In the genomic region with DNA sequence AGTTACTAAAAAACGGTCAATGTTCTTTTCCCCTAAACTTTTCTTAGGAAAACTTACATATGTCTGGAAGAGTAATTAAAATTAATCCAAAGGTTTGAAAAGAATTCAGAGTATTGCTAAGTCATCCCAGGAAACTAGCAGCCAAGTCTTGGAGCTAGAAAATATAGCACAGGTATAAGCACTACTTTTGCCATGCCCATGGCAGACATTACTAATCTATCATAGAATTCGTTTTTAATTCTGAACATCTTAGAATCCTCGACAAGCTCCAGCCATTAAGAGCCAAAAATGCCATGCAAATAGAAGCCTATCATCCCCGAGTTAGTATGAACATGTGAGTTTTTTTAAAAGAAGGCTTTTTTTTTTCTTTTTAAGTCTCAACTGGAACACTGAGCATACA, we compare ENCODE assay signal across 32 cellular contexts.
A peak's percentile ranks its signal among the peaks of the same experiment; 100 is the strongest.
DNase-seq lines count a peak whose midpoint lies in the region; ATAC-seq, FAIRE-seq and TF ChIP-seq lines count a peak whose summit lies in the region.
"Had no signal": no experiment of that assay in that cellular context is flagged by ENCODE, and none has a peak within 500 bp of the region (broad histone marks: within the 10 kb centered on the region; RNA-seq: fewer than 3 reads in every experiment).

No MANE protein-coding gene starts in this region.

- in situ Hi-C loops in K562 (cut with MboI): no loop called here

- TF ChIP-seq CTCF in K562 (IDR thresholded peaks at IDR 0.05 in 2 of 3, conservative IDR thresholded peaks at IDR 0.05 in 1 of 3; ENCODE audit: insufficient read depth in 2 of 3, low read depth in 1 of 3, low read length in 3 of 3): no peak
- no peak for TF ChIP-seq CTCF in nephron (IDR thresholded peaks at IDR 0.05; ENCODE audit: unreplicated experiment in 3 of 3)
- TF ChIP-seq CTCF in smooth muscle cell (IDR thresholded peaks at IDR 0.05; ENCODE audit: borderline replicate concordance, insufficient read depth, poor library complexity, severe bottlenecking): no peak
- no peak for TF ChIP-seq CTCF in GM23338 (conservative IDR thresholded peaks at IDR 0.05; ENCODE audit: low read depth in 2 of 2)

- H3K36me3 ChIP-seq in K562 (ENCODE audit: control insufficient read depth, insufficient read depth, low read length) (no peaks in the 10 kb centered on the region), smooth muscle cell (ENCODE audit: low read depth) (no peaks in the 10 kb centered on the region), GM23338 (ENCODE audit: insufficient read depth) (no peaks in the 10 kb centered on the region)
- H3K36me3 ChIP-seq: BE2C, BLaER1 had no signal

- peak overlapping the region; percentile 16 to 42 (median 26) for H3K27ac Mint-ChIP-seq in nephron
- H3K27ac Mint-ChIP-seq in GM23338: no peak overlapping the region
- H3K27ac Mint-ChIP-seq: B cell; CD14-positive monocyte; CD4-positive, alpha-beta memory T cell; CD4-positive, alpha-beta T cell; CD4-positive, CD25-positive, alpha-beta regulatory T cell; CD8-positive, alpha-beta memory T cell; CD8-positive, alpha-beta T cell had no signal

- H4K20me1 ChIP-seq in K562 (replicated peaks; ENCODE audit: control insufficient read depth, insufficient read depth, low read length) (no peaks in the 10 kb centered on the region), smooth muscle cell (ENCODE audit: low read depth) (no peaks in the 10 kb centered on the region), GM23338 (replicated peaks; ENCODE audit: insufficient read depth) (no peaks in the 10 kb centered on the region)
- H4K20me1 ChIP-seq: BLaER1; BLaER1 treated with 17β-estradiol and CSF1 and Interleukin-3, amounts not matched to agents 10 nM and 100 nM had no signal

- no peaks in the 10 kb centered on the region for H3K27me3 Mint-ChIP-seq in nephron (ENCODE audit: low read depth)
- H3K27me3 Mint-ChIP-seq in GM23338 (ENCODE audit: insufficient read depth, low read depth, poor library complexity): peaks cover 1% of the 10 kb centered on the region
- H3K27me3 Mint-ChIP-seq: B cell; CD4-positive, alpha-beta memory T cell; CD4-positive, alpha-beta T cell; CD4-positive, CD25-positive, alpha-beta regulatory T cell; CD8-positive, alpha-beta memory T cell had no signal

- H3K4me3 ChIP-seq in K562 (no peak overlapping the region), smooth muscle cell (no peak overlapping the region), GM23338 (no peak overlapping the region)
- H3K4me3 ChIP-seq: A549; BLaER1; BLaER1 treated with 17β-estradiol and CSF1 and Interleukin-3, amounts not matched to agents 10 nM and 100 nM had no signal

- WGBS in K562 (ENCODE audit: insufficient coverage, low coverage, missing lambda C conversion rate): 31% methylated on average over 4 of the region's 4 CpGs
- 92% methylated on average over 4 of the region's 4 CpGs for WGBS in smooth muscle cell (ENCODE audit: low lambda C conversion rate)

- H3F3A ChIP-seq in smooth muscle cell (ENCODE audit: low read depth) (no peaks in the 10 kb centered on the region), GM23338 (replicated peaks; ENCODE audit: low read depth) (no peaks in the 10 kb centered on the region)

- BruUV-seq in K562 (replicated peaks; lab: Mats Ljungman, UMichigan): no TSS peak

- TF ChIP-seq RAD21 in K562 (CRISPR knock-in tag; conservative IDR thresholded peaks at IDR 0.05 in 1 of 2, IDR thresholded peaks at IDR 0.05 in 1 of 2): no peak

- POLR2A ChIA-PET in K562 (lab: Yijun Ruan, JAX): interaction anchor here (0.6 kb wide), 1 partner anchor 224 kb away, joined by 3 read pairs; no protein-coding TSS in a partner anchor

- H3K9ac ChIP-seq in K562 (ENCODE audit: insufficient read depth in 1 of 2, low read depth in 2 of 2, low read length in 2 of 2): no peak overlapping the region
- H3K9ac ChIP-seq in smooth muscle cell (ENCODE audit: low read depth): no peak overlapping the region
- H3K9ac ChIP-seq: BLaER1; BLaER1 treated with 17β-estradiol and CSF1 and Interleukin-3, amounts not matched to agents 10 nM and 100 nM had no signal

- TF ChIP-seq POLR2A in K562 (conservative IDR thresholded peaks at IDR 0.05): no peak

- H3K4me3 Mint-ChIP-seq in nephron (no peak overlapping the region), GM23338 (no peak overlapping the region)
- H3K4me3 Mint-ChIP-seq: B cell; CD14-positive monocyte; CD4-positive, alpha-beta memory T cell; CD4-positive, alpha-beta T cell; CD4-positive, CD25-positive, alpha-beta regulatory T cell; CD8-positive, alpha-beta memory T cell; CD8-positive, alpha-beta T cell had no signal

- H3K9me3 Mint-ChIP-seq in nephron: no peaks in the 10 kb centered on the region
- no peaks in the 10 kb centered on the region for H3K9me3 Mint-ChIP-seq in GM23338
- H3K9me3 Mint-ChIP-seq: CD4-positive, alpha-beta T cell; CD4-positive, CD25-positive, alpha-beta regulatory T cell; CD8-positive, alpha-beta T cell had no signal

- peaks cover 0 to 3% of the 10 kb centered on the region in 2 experiments; a peak in 2 of 5 replicates for H3K4me1 ChIP-seq in K562 (replicated peaks in 1 of 2; ENCODE audit: control insufficient read depth in 2 of 2, insufficient read depth in 2 of 2, low read length in 2 of 2)
- no peaks in the 10 kb centered on the region for H3K4me1 ChIP-seq in smooth muscle cell (ENCODE audit: low read depth)
- H3K4me1 ChIP-seq in GM23338 (ENCODE audit: insufficient read depth): no peaks in the 10 kb centered on the region
- H3K4me1 ChIP-seq: A549; BE2C; BLaER1; BLaER1 treated with 17β-estradiol and CSF1 and Interleukin-3, amounts not matched to agents 10 nM and 100 nM; Caco-2 had no signal

- no peaks in the 10 kb centered on the region for H3K9me1 ChIP-seq in K562 (ENCODE audit: control insufficient read depth, insufficient read depth, low read length)

- no peak overlapping the region for H3K4me2 ChIP-seq in K562 (ENCODE audit: insufficient read depth, low read length)
- no peak overlapping the region for H3K4me2 ChIP-seq in smooth muscle cell
- H3K4me2 ChIP-seq in GM23338: no peak overlapping the region
- H3K4me2 ChIP-seq: A549; BLaER1; BLaER1 treated with 17β-estradiol and CSF1 and Interleukin-3, amounts not matched to agents 10 nM and 100 nM had no signal

- H3K9me3 ChIP-seq in K562 (replicated peaks; ENCODE audit: control insufficient read depth, insufficient read depth, low read depth, low read length) (no peaks in the 10 kb centered on the region), smooth muscle cell (replicated peaks; ENCODE audit: low read depth) (no peaks in the 10 kb centered on the region)
- H3K9me3 ChIP-seq: A549; BE2C; BLaER1; BLaER1 treated with 17β-estradiol and CSF1 and Interleukin-3, amounts not matched to agents 10 nM and 100 nM; Caco-2 had no signal

- FAIRE-seq in K562 (lab: Jason Lieb, UNC): no peak
- FAIRE-seq: A204.1, A549, D721Med had no signal

- H3K27ac ChIP-seq in K562 (ENCODE audit: extremely low read depth, low read depth, low read length) (no peak overlapping the region), smooth muscle cell (ENCODE audit: low read depth) (peak overlapping the region; percentile 42), GM23338 (ENCODE audit: low read depth) (no peak overlapping the region)
- H3K27ac ChIP-seq: 22Rv1; A549; BLaER1; BLaER1 treated with 17β-estradiol and CSF1 and Interleukin-3, amounts not matched to agents 10 nM and 100 nM; C4-2B had no signal

- no peak overlapping the region for H2AFZ ChIP-seq in K562 (ENCODE audit: low read depth, low read length)
- H2AFZ ChIP-seq in smooth muscle cell (ENCODE audit: low read depth): no peak overlapping the region
- H2AFZ ChIP-seq in GM23338: no peak overlapping the region

- DNase-seq in K562 (ENCODE audit: extremely low read depth in 1 of 4, low spot score in 3 of 4) (no peak), smooth muscle cell (lab: John Stamatoyannopoulos, UW; ENCODE audit: unreplicated experiment) (no peak), DMS53 (lab: John Stamatoyannopoulos, UW) (no peak), GM23338 (ENCODE audit: low spot score) (no peak), NCI-H187 treated with DMSO at 0.1 percent for 48 hours (lab: John Stamatoyannopoulos, UW) (no peak)
- DNase-seq: 8988T; ACHN; AML-193; BE2C; C1 segment of cervical spinal cord; Caco-2; Calu3; CD4-positive, alpha-beta memory T cell; CD4-positive, alpha-beta T cell; CD4-positive, CD25-positive, alpha-beta regulatory T cell; CD8-positive, alpha-beta memory T cell; CD8-positive, alpha-beta T cell; DMS 273 treated with DMSO at 0.1 percent for 48 hours; DMS153; DMS79; DND-41; EL had no signal

- CTCF ChIA-PET in K562 (lab: Yijun Ruan, JAX; ENCODE audit: low intra/inter-chr PET ratio): no interaction called here

- H3K9me2 ChIP-seq in GM23338 (ENCODE audit: insufficient read depth): no peaks in the 10 kb centered on the region

- TF ChIP-seq EP300 in K562 (IDR thresholded peaks at IDR 0.05; ENCODE audit: low read length): no peak

- H3K4me1 Mint-ChIP-seq in nephron (peaks cover 7% of the 10 kb centered on the region), GM23338 (no peaks in the 10 kb centered on the region)
- H3K4me1 Mint-ChIP-seq: B cell; CD14-positive monocyte; CD4-positive, alpha-beta memory T cell; CD4-positive, CD25-positive, alpha-beta regulatory T cell; CD8-positive, alpha-beta memory T cell had no signal

- intact Hi-C loops in K562 (cut with micrococcal nuclease): no loop called here

- ATAC-seq in K562 (no peak), GM23338 (no peak)
- ATAC-seq: A549; CD8-positive, alpha-beta T cell had no signal

- H3K27me3 ChIP-seq in K562 (ENCODE audit: control insufficient read depth in 2 of 2, insufficient read depth in 2 of 2, low read length in 2 of 2): no peaks in the 10 kb centered on the region
- H3K27me3 ChIP-seq in smooth muscle cell (ENCODE audit: low read depth): no peaks in the 10 kb centered on the region
- H3K27me3 ChIP-seq in GM23338 (ENCODE audit: insufficient read depth): no peaks in the 10 kb centered on the region
- H3K27me3 ChIP-seq: BE2C; BLaER1; BLaER1 treated with 17β-estradiol and CSF1 and Interleukin-3, amounts not matched to agents 10 nM and 100 nM had no signal

- H3K79me2 ChIP-seq in K562 (ENCODE audit: control insufficient read depth, insufficient read depth, low read length) (no peaks in the 10 kb centered on the region), smooth muscle cell (ENCODE audit: low read depth) (no peaks in the 10 kb centered on the region), GM23338 (replicated peaks; ENCODE audit: insufficient read depth) (no peaks in the 10 kb centered on the region)

- no peaks in the 10 kb centered on the region for H3K36me3 Mint-ChIP-seq in nephron (ENCODE audit: low read depth)
- no peaks in the 10 kb centered on the region for H3K36me3 Mint-ChIP-seq in GM23338 (ENCODE audit: low read depth)

TF ChIP-seq in GM23338, 12 proteins besides CTCF, POLR2A, EP300 and RAD21 (continues in another document):
- TF ChIP-seq EZH2 (IDR thresholded peaks at IDR 0.05; ENCODE audit: low read depth, unreplicated experiment): no peak
- no peak for TF ChIP-seq ZNF114 (CRISPR knock-in tag; IDR thresholded peaks at IDR 0.05)
